ENCODE assay signal across 1 cellular context in the genomic region with DNA sequence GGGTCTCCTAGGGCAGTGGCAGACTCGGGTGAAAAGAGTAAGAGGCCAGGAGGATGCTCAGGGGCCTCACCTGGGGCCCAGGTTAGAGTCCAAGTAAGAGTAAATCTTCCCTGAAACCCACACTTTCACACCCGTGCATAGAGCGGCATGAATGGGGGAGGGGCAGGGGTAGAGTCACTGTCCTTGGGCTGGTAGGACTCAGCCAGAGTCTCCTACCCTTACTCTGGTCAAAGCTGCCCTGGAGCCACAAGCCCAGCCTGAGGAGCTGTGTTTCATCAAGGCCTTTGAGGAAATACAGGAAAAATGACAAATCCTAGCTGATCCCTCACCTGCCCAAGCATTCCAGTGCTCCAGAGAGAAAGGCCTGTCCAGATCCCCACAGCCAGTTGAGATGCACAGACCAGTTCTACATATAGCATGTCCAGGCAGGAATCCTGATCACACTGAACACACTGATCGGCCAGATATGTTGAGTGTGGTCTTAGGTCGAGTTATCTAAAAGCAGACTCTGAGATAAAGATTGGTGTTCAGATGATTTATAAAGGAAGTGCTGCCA.
TF ChIP-seq lines count a peak whose summit lies in the region.

No MANE protein-coding gene starts in this region.

TF ChIP-seq in GM23338, 12 proteins besides CTCF, POLR2A, EP300 and RAD21 (continued from another document):
- TF ChIP-seq EZH2phosphoT487 (IDR thresholded peaks at IDR 0.05; ENCODE audit: unreplicated experiment) (no peak), ZNF331 (CRISPR knock-in tag; IDR thresholded peaks at IDR 0.05; ENCODE audit: low read depth) (no peak), NANOG (IDR thresholded peaks at IDR 0.05; ENCODE audit: borderline replicate concordance) (no peak)
